In the genomic region with DNA sequence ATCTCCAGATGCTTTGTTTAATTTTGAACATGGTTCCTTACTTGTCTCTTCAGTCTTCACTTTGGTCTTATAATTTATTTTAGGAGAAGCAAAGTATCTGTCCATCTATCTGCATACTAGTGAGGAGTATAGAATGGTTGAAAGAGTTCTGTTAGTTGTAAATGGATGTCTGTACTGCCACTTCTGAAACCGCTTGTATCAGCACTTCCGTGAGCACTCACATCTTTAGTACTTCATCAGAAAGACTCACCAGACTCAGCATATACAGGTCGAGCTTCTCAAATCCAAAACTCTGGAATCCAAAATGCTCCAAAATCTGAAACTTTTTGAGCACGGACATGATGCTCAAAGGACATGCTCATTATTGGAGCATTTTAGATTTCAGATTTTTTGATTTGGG, we compare ENCODE assay signal across 27 cellular contexts.
"Had no signal": no experiment of that assay in that cellular context is flagged by ENCODE, and none has a peak within 500 bp of the region (broad histone marks: within the 10 kb centered on the region; RNA-seq: fewer than 3 reads in every experiment).

No MANE protein-coding gene starts in this region.

- H3K9me3 ChIP-seq: ascending aorta had no signal

- H3K27ac ChIP-seq: ascending aorta, cardiac muscle cell, VCaP had no signal

- DNase-seq: activated B cell treated with CpG ODN at 0.5 μM for 24 hours; activated CD4-positive, alpha-beta memory T cell treated with anti-CD3 and anti-CD28 coated beads for 36 hours; activated CD4-positive, alpha-beta T cell treated with anti-CD3 and anti-CD28 coated beads for 4 hours; activated CD4-positive, alpha-beta T cell treated with anti-CD3 and anti-CD28 coated beads, Interleukin-2, amount 10 ng/mL, durations not matched to agents 24 days and 14 days; activated CD4-positive, alpha-beta T cell treated with anti-CD3 and anti-CD28 coated beads, Interleukin-2, amount 50 U/mL, for 1 hour; activated CD4-positive, alpha-beta T cell treated with anti-CD3 and anti-CD28 coated beads, Interleukin-2, amount 50 U/mL, for 4 hours; activated CD4-positive, CD25-positive, alpha-beta regulatory T cell treated with anti-CD3 and anti-CD28 coated beads, Interleukin-2, amount 50 U/mL, for 72 hours; activated CD8-positive, alpha-beta memory T cell treated with anti-CD3 and anti-CD28 coated beads, Interleukin-2, amount 50 U/mL, for 4 hours; activated CD8-positive, alpha-beta T cell treated with anti-CD3 and anti-CD28 coated beads for 36 hours; activated effector memory CD4-positive, alpha-beta T cell treated with Interleukin-2 at 50 U/mL for 16 hours; activated gamma-delta T cell; activated naive CD4-positive, alpha-beta T cell treated with anti-CD3 and anti-CD28 coated beads, Interleukin-2, amount 10 ng/mL, durations not matched to agents 7 days and 5 days; activated naive CD4-positive, alpha-beta T cell treated with Interleukin-2 at 50 U/mL for 16 hours; activated naive CD8-positive, alpha-beta T cell treated with anti-CD3 and anti-CD28 coated beads, Interleukin-2, amount 10 ng/mL, durations not matched to agents 7 days and 5 days; activated naive CD8-positive, alpha-beta T cell treated with anti-CD3 and anti-CD28 coated beads, Interleukin-2, amount 50 U/mL, for 24 hours; activated T-cell treated with anti-CD3 and anti-CD28 coated beads for 4 hours; activated T-cell treated with anti-CD3 and anti-CD28 coated beads, Interleukin-2, amount 50 U/mL, for 1 hour; activated T-cell treated with anti-CD3 and anti-CD28 coated beads, Interleukin-2, amount 50 U/mL, for 4 hours; activated T-cell treated with anti-CD3 and anti-CD28 coated beads, Interleukin-2, amount 50 U/mL, for 72 hours; amygdala; anterior cingulate cortex; caudate nucleus; cerebellar nuclear complex; T-helper 9 cell had no signal

- H3K4me1 ChIP-seq: ascending aorta had no signal

- H3K27me3 ChIP-seq: ascending aorta, cardiac muscle cell had no signal

- H3K4me3 ChIP-seq: ascending aorta, cardiac muscle cell had no signal

- H3K36me3 ChIP-seq: ascending aorta, cardiac muscle cell had no signal
